In genomic region chr13:27535546-27535945, GRCh38 we compare ENCODE assay signal across 22 cellular contexts.
"Had no signal": no experiment of that assay in that cellular context is flagged by ENCODE, and none has a peak within 500 bp of the region (broad histone marks: within the 10 kb centered on the region; RNA-seq: fewer than 3 reads in every experiment).

No MANE protein-coding gene starts in this region.

- H3K9me3 ChIP-seq: body of pancreas, testis had no signal

- H3K4me3 ChIP-seq: body of pancreas, lung, testis had no signal

- ATAC-seq: activated CD8-positive, alpha-beta memory T cell treated with anti-CD3 and anti-CD28 coated beads, Interleukin-2, amount 10 ng/mL, durations not matched to agents 7 days and 5 days; activated CD8-positive, alpha-beta T cell treated with anti-CD3 and anti-CD28 coated beads for 36 hours; activated naive CD8-positive, alpha-beta T cell treated with anti-CD3 and anti-CD28 coated beads, Interleukin-2, amount 50 U/mL, for 24 hours; body of pancreas; stimulated activated naive B cell treated with anti-CD40 and anti-IgM and Interleukin-4, amounts not matched to agents 10 μg/mL and 1 μg/mL and 100 μg/mL, for 72 hours had no signal

- H3K4me3 Mint-ChIP-seq: activated B cell treated with CpG ODN at 0.5 μM for 24 hours; activated CD8-positive, alpha-beta memory T cell treated with anti-CD3 and anti-CD28 coated beads, Interleukin-2, amount 10 ng/mL, durations not matched to agents 7 days and 5 days; activated CD8-positive, alpha-beta T cell treated with anti-CD3 and anti-CD28 coated beads for 36 hours; activated naive CD8-positive, alpha-beta T cell treated with anti-CD3 and anti-CD28 coated beads, Interleukin-2, amount 50 U/mL, for 24 hours; stimulated activated naive B cell treated with anti-CD40 and anti-IgM and Interleukin-4, amounts not matched to agents 10 μg/mL and 1 μg/mL and 100 μg/mL, for 72 hours; type B pancreatic cell had no signal

- H3K27me3 Mint-ChIP-seq: activated B cell treated with CpG ODN at 0.5 μM for 24 hours; activated naive CD8-positive, alpha-beta T cell treated with anti-CD3 and anti-CD28 coated beads, Interleukin-2, amount 50 U/mL, for 24 hours; stimulated activated naive B cell treated with anti-CD40 and anti-IgM and Interleukin-4, amounts not matched to agents 10 μg/mL and 1 μg/mL and 100 μg/mL, for 72 hours had no signal

- H3K9me3 Mint-ChIP-seq: activated B cell treated with CpG ODN at 0.5 μM for 24 hours; activated CD8-positive, alpha-beta T cell treated with anti-CD3 and anti-CD28 coated beads for 36 hours; activated naive CD8-positive, alpha-beta T cell treated with anti-CD3 and anti-CD28 coated beads, Interleukin-2, amount 50 U/mL, for 24 hours; naive B cell; stimulated activated naive B cell treated with anti-CD40 and anti-IgM and Interleukin-4, amounts not matched to agents 10 μg/mL and 1 μg/mL and 100 μg/mL, for 72 hours; type B pancreatic cell had no signal

- H3K27ac ChIP-seq: body of pancreas, testis had no signal

- H3K27ac Mint-ChIP-seq: activated B cell treated with CpG ODN at 0.5 μM for 24 hours; activated CD8-positive, alpha-beta memory T cell treated with anti-CD3 and anti-CD28 coated beads, Interleukin-2, amount 10 ng/mL, durations not matched to agents 7 days and 5 days; activated CD8-positive, alpha-beta T cell treated with anti-CD3 and anti-CD28 coated beads for 36 hours; activated naive CD8-positive, alpha-beta T cell treated with anti-CD3 and anti-CD28 coated beads, Interleukin-2, amount 50 U/mL, for 24 hours; naive B cell; stimulated activated naive B cell treated with anti-CD40 and anti-IgM and Interleukin-4, amounts not matched to agents 10 μg/mL and 1 μg/mL and 100 μg/mL, for 72 hours; type B pancreatic cell had no signal

- H3K27me3 ChIP-seq: body of pancreas, testis had no signal

- DNase-seq: activated B cell treated with CpG ODN at 0.5 μM for 24 hours; activated CD4-positive, alpha-beta T cell treated with anti-CD3 and anti-CD28 coated beads for 48 hours; activated CD8-positive, alpha-beta memory T cell treated with anti-CD3 and anti-CD28 coated beads, Interleukin-2, amount 10 ng/mL, durations not matched to agents 7 days and 5 days; activated CD8-positive, alpha-beta T cell treated with anti-CD3 and anti-CD28 coated beads for 36 hours; activated effector memory CD4-positive, alpha-beta T cell treated with anti-CD3 and anti-CD28 coated beads, Interleukin-2, amount 50 U/mL, for 16 hours; activated naive CD4-positive, alpha-beta T cell treated with anti-CD3 and anti-CD28 coated beads, Interleukin-2, amount 50 U/mL, for 16 hours; activated naive CD8-positive, alpha-beta T cell treated with anti-CD3 and anti-CD28 coated beads, Interleukin-2, amount 50 U/mL, for 24 hours; activated T-cell treated with anti-CD3 and anti-CD28 coated beads for 4 hours; body of pancreas; dermis blood vessel endothelial cell; effector CD8-positive, alpha-beta T cell; foreskin melanocyte; naive B cell; occipital lobe; posterior cingulate gyrus; stimulated activated CD4-positive, alpha-beta T cell treated with anti-CD3 and anti-CD28 coated beads, Interleukin-2, amount 100 ng/mL, for 48 hours; stimulated activated CD8-positive, alpha-beta memory T cell treated with anti-CD3 and anti-CD28 coated beads, Interleukin-4, amount 100 ng/mL, for 48 hours; stimulated activated naive B cell treated with anti-CD40 and anti-IgM and Interleukin-4, amounts not matched to agents 10 μg/mL and 1 μg/mL and 100 μg/mL, for 72 hours; T-helper 9 cell; testis had no signal

- H3K36me3 Mint-ChIP-seq: activated CD8-positive, alpha-beta memory T cell treated with anti-CD3 and anti-CD28 coated beads, Interleukin-2, amount 10 ng/mL, durations not matched to agents 7 days and 5 days; naive B cell; stimulated activated naive B cell treated with anti-CD40 and anti-IgM and Interleukin-4, amounts not matched to agents 10 μg/mL and 1 μg/mL and 100 μg/mL, for 72 hours; type B pancreatic cell had no signal
